Comparison of ENCODE assay signal across 11 cellular contexts in the genomic region with DNA sequence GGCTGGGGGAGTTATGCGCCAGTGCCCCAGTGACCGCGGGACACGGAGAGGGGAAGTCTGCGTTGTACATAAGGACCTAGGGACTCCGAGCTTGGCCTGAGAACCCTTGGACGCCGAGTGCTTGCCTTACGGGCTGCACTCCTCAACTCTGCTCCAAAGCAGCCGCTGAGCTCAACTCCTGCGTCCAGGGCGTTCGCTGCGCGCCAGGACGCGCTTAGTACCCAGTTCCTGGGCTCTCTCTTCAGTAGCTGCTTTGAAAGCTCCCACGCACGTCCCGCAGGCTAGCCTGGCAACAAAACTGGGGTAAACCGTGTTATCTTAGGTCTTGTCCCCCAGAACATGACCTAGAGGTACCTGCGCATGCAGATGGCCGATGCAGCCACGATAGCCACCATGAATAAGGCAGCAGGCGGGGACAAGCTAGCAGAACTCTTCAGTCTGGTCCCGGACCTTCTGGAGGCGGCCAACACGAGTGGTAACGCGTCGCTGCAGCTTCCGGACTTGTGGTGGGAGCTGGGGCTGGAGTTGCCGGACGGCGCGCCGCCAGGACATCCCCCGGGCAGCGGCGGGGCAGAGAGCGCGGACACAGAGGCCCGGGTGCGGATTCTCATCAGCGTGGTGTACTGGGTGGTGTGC. TPM values are rescaled to one million over a fixed set of nuclear protein-coding genes. Genes with fewer than 3 reads are reported as not detected.
DNase-seq lines count a peak whose midpoint lies in the region; ATAC-seq and TF ChIP-seq lines count a peak whose summit lies in the region.
"Had no signal": no experiment of that assay in that cellular context is flagged by ENCODE, and none has a peak within 500 bp of the region (broad histone marks: within the 10 kb centered on the region; RNA-seq: fewer than 3 reads in every experiment).

A gene with protein sequence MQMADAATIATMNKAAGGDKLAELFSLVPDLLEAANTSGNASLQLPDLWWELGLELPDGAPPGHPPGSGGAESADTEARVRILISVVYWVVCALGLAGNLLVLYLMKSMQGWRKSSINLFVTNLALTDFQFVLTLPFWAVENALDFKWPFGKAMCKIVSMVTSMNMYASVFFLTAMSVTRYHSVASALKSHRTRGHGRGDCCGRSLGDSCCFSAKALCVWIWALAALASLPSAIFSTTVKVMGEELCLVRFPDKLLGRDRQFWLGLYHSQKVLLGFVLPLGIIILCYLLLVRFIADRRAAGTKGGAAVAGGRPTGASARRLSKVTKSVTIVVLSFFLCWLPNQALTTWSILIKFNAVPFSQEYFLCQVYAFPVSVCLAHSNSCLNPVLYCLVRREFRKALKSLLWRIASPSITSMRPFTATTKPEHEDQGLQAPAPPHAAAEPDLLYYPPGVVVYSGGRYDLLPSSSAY (plus strand): TSS at position 6 of the 636 bp plus-strand sequence. CDS start 355 bp downstream, at position 361.

- TF ChIP-seq CTCF in left lung (IDR thresholded peaks at IDR 0.05): no peak
- no peak for TF ChIP-seq CTCF in upper lobe of left lung (IDR thresholded peaks at IDR 0.05)

- peaks cover 9 to 33% of the 10 kb centered on the region in 2 donors for H3K27me3 ChIP-seq in duodenal mucosa (ENCODE audit: control insufficient read depth in 1 of 2, insufficient read depth in 2 of 2, low read length in 2 of 2)
- peaks cover 35 to 72% of the 10 kb centered on the region in 2 donors for H3K27me3 ChIP-seq in left lung
- peaks cover 0 to 26% (median 15%) of the 10 kb centered on the region in 4 donors for H3K27me3 ChIP-seq in upper lobe of left lung

- H3K9me3 Mint-ChIP-seq in activated T-cell treated with anti-CD3 and anti-CD28 coated beads, Interleukin-2, amount 50 U/mL, for 24 hours: no peaks in the 10 kb centered on the region

- peak; percentile 30 for DNase-seq in activated T-cell treated with anti-CD3 and anti-CD28 coated beads, Interleukin-2, amount 50 U/mL, for 24 hours
- DNase-seq in activated T-cell treated with anti-CD3 and anti-CD28 coated beads for 4 hours (no peak), left lung (peak in 1 of 2 donors; percentile 59), upper lobe of left lung (peak in 1 of 2 donors; percentile 73), NAMALWA (ENCODE audit: low spot score) (no peak), erythroblast (lab: John Stamatoyannopoulos, UW) (no peak), NCI-H2171 treated with DMSO at 0.1 percent for 48 hours (lab: John Stamatoyannopoulos, UW) (no peak)

- H3K36me3 ChIP-seq in duodenal mucosa (ENCODE audit: control insufficient read depth in 1 of 2, insufficient read depth in 2 of 2, low read length in 2 of 2) (no peaks in the 10 kb centered on the region), left lung (no peaks in the 10 kb centered on the region), upper lobe of left lung (no peaks in the 10 kb centered on the region)
- H3K36me3 ChIP-seq: BLaER1, transverse colon had no signal

- peaks cover 5% of the 10 kb centered on the region in 2 donors for H3K4me1 ChIP-seq in duodenal mucosa (ENCODE audit: control insufficient read depth in 1 of 2, insufficient read depth in 2 of 2, low read length in 2 of 2)
- peaks cover 11 to 12% of the 10 kb centered on the region in 2 donors for H3K4me1 ChIP-seq in left lung
- H3K4me1 ChIP-seq in upper lobe of left lung: peaks cover 12 to 18% (median 13%) of the 10 kb centered on the region in 4 donors
- H3K4me1 ChIP-seq: BLaER1 had no signal

- intact Hi-C loops in left lung (cut with DNase I): loop anchor here in 1 of 2 donors (10.0 kb wide), 1 partner anchor 462 kb away; no protein-coding TSS in a partner anchor

- 5 to 12% methylated on average over 7 to 37 of the region's 45 CpGs for WGBS in upper lobe of left lung, 2 donors

- H3K4me3 ChIP-seq in duodenal mucosa (ENCODE audit: low read depth in 1 of 2, low read length in 2 of 2): peak within 1 kb of the TSS; percentile 34 to 39
- peak within 1 kb of the TSS; percentile 6 to 15 for H3K4me3 ChIP-seq in left lung
- H3K4me3 ChIP-seq in upper lobe of left lung: peak within 1 kb of the TSS in 3 of 4 donors; percentile 7 to 34 (median 31)
- H3K4me3 ChIP-seq: BLaER1 had no signal

- H3K27ac ChIP-seq in duodenal mucosa (ENCODE audit: low read depth, low read length) (no peak within 1 kb of the TSS), left lung (no peak within 1 kb of the TSS), upper lobe of left lung (no peak within 1 kb of the TSS)
- H3K27ac ChIP-seq: BLaER1, transverse colon had no signal

- H3K4me3 Mint-ChIP-seq in activated T-cell treated with anti-CD3 and anti-CD28 coated beads, Interleukin-2, amount 50 U/mL, for 24 hours: no peak within 1 kb of the TSS

- peaks cover 65% of the 10 kb centered on the region for H3K27me3 Mint-ChIP-seq in activated T-cell treated with anti-CD3 and anti-CD28 coated beads, Interleukin-2, amount 50 U/mL, for 24 hours

- H3K4me1 Mint-ChIP-seq in activated T-cell treated with anti-CD3 and anti-CD28 coated beads, Interleukin-2, amount 50 U/mL, for 24 hours (ENCODE audit: low read depth): peaks cover 11% of the 10 kb centered on the region

- ATAC-seq in left lung (peak; percentile 21), upper lobe of left lung (ENCODE audit: low FRiP score in 2 of 2) (peak in 1 of 2 donors; percentile 8)

- TF ChIP-seq POLR2A in upper lobe of left lung (IDR thresholded peaks at IDR 0.05) (no peak), erythroblast (IDR thresholded peaks at IDR 0.05; ENCODE audit: low read length) (no peak)

- H3K9me3 ChIP-seq in duodenal mucosa (ENCODE audit: control insufficient read depth in 1 of 2, low read length in 2 of 2) (no peaks in the 10 kb centered on the region), left lung (no peaks in the 10 kb centered on the region), upper lobe of left lung (no peaks in the 10 kb centered on the region)
- H3K9me3 ChIP-seq: transverse colon had no signal

- no peak within 1 kb of the TSS for H3K27ac Mint-ChIP-seq in activated T-cell treated with anti-CD3 and anti-CD28 coated beads, Interleukin-2, amount 50 U/mL, for 24 hours

- H3K36me3 Mint-ChIP-seq in activated T-cell treated with anti-CD3 and anti-CD28 coated beads, Interleukin-2, amount 50 U/mL, for 24 hours (ENCODE audit: low read depth): no peaks in the 10 kb centered on the region

- no peak for TF ChIP-seq EP300 in upper lobe of left lung (IDR thresholded peaks at IDR 0.05)

- no peak within 1 kb of the TSS for H3K9ac ChIP-seq in duodenal mucosa (ENCODE audit: low read depth in 1 of 2, low read length in 2 of 2)
- H3K9ac ChIP-seq: BLaER1 had no signal

RNA-seq across cellular contexts. Expression of the gene that starts here (rescaled TPM):
- total RNA-seq in left lung (not detected), upper lobe of left lung (not detected)
- total RNA-seq: pulmonary artery endothelial cell, transverse colon had no signal

Comparison
In these comparisons a context has a peak if more than half of its experiments do, and no peak if none do; other contexts are left out.
1. Peak in ATAC-seq and H3K4me3 ChIP-seq in left lung; RNA of the gene not detected or under 1 TPM.